Comparison of ENCODE assay signal across 10 cellular contexts in the genomic region with DNA sequence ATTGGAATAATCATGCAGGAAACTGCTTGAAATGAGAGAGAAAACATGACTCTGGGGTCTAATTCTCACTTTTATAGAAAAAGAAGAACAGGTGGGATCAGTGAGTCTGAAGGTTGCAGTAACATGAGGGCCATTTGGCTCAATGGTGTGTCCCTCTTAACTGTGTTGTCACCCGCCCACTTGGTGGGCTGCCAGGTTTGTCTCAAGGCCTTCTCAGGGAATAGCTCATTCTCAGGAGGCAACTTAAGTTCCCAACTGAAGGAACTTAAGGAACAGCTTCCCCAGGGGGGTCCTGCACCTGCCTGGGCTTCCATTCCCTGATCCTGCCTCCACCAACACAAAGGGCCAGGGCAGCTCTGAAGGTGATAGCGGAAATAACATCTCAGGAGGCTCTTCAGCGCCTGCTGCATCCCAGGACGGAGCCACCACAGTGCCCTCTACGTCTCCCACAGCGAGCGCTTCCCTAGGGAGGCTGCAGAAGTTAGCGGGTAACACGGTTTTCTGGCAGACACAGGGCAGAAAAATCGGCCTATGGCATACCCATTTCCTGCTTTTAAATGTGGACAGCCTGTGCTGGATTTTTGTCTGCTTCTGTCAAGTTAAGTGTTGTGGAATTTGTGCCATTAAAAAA.
"Had no signal": no experiment of that assay in that cellular context is flagged by ENCODE, and none has a peak within 500 bp of the region (broad histone marks: within the 10 kb centered on the region; RNA-seq: fewer than 3 reads in every experiment).

No MANE protein-coding gene starts in this region.

- H3K4me1 Mint-ChIP-seq: memory B cell had no signal

- H3K27me3 Mint-ChIP-seq: activated naive CD8-positive, alpha-beta T cell had no signal

- H3K4me3 Mint-ChIP-seq: activated CD4-positive, alpha-beta memory T cell treated with anti-CD3 and anti-CD28 coated beads for 36 hours; activated naive CD8-positive, alpha-beta T cell; activated T-cell treated with anti-CD3 and anti-CD28 coated beads, Interleukin-2, amount 50 U/mL, for 4 hours; memory B cell; nephron had no signal

- DNase-seq: activated CD4-positive, alpha-beta memory T cell treated with anti-CD3 and anti-CD28 coated beads for 36 hours; activated effector memory CD4-positive, alpha-beta T cell treated with anti-CD3 and anti-CD28 coated beads, Interleukin-2, amount 50 U/mL, for 16 hours; activated T-cell treated with anti-CD3 and anti-CD28 coated beads, Interleukin-2, amount 50 U/mL, for 4 hours; foreskin melanocyte; stimulated activated CD4-positive, alpha-beta T cell treated with anti-CD3 and anti-CD28 coated beads, Interleukin-4, amount 100 ng/mL, for 4 hours; transverse colon had no signal

- H3K27ac Mint-ChIP-seq: activated CD4-positive, alpha-beta memory T cell treated with anti-CD3 and anti-CD28 coated beads for 36 hours; activated naive CD8-positive, alpha-beta T cell; memory B cell had no signal

- H3K9me3 ChIP-seq: heart left ventricle, transverse colon had no signal

- H3K9me3 Mint-ChIP-seq: activated CD4-positive, alpha-beta memory T cell treated with anti-CD3 and anti-CD28 coated beads for 36 hours; activated T-cell treated with anti-CD3 and anti-CD28 coated beads, Interleukin-2, amount 50 U/mL, for 4 hours; memory B cell; nephron had no signal

- H3K4me3 ChIP-seq: heart left ventricle, transverse colon had no signal

- H3K27me3 ChIP-seq: heart left ventricle, transverse colon had no signal

- H3K36me3 Mint-ChIP-seq: activated CD4-positive, alpha-beta memory T cell treated with anti-CD3 and anti-CD28 coated beads for 36 hours; activated naive CD8-positive, alpha-beta T cell; memory B cell had no signal

- ATAC-seq: activated T-cell treated with anti-CD3 and anti-CD28 coated beads, Interleukin-2, amount 50 U/mL, for 4 hours; heart left ventricle had no signal

- H3K27ac ChIP-seq: heart left ventricle had no signal

- H3K36me3 ChIP-seq: transverse colon had no signal
